In the genomic region with DNA sequence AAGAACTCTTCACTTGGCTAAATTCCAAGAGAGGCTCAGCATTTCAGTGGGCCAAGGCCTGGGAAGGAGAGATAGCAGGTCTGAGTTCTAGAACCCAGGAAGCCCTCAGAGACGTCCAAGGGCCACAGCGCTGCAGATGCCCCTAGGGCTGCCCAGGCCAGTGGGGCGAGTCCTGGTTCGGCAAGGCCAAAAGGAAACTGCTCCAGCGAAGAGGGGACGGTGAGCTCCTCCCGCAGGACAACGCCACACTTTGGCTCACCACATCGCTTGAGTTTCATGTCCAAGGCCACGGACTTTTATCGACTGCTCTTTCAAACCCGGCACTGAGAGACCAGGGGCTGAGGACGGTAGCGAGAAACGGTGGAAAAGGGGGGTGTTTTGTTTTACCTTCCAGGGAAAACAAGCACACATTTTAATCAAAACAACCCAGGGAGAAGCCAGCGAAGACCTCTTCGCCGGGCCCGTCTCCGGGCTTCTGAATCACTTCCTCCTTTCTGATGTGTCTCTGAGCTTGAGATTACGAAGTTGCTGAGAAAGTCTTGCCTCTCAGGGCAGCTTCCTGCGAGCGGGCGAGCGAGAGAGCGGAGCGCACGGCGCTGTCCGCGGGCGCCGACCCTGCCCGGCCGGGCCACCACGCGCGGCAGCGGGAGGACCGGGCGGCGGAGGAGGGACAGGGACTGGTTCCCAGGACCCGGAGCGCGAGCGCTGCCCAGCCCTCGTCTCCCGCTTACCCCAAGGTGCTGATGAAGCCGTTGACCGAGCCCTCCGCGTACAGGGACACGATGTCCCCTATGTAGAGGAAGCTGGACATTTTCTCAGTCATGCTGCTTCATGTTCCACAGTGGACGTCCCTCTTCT, we compare ENCODE assay signal across 8 cellular contexts. TPM values are rescaled to one million over a fixed set of nuclear protein-coding genes. Genes with fewer than 3 reads are reported as not detected.
DNase-seq lines count a peak whose midpoint lies in the region; ATAC-seq and TF ChIP-seq lines count a peak whose summit lies in the region.

No MANE protein-coding gene starts in this region.

- peak overlapping the region; percentile 80 to 96 (median 87) for H3K27ac ChIP-seq in BLaER1 treated with 17β-estradiol and CSF1 and Interleukin-3, amounts not matched to agents 10 nM and 100 nM
- peak overlapping the region; percentile 75 for H3K27ac ChIP-seq in muscle layer of colon (ENCODE audit: low read depth, low read length)

- H3K4me2 ChIP-seq in BLaER1 treated with 17β-estradiol and CSF1 and Interleukin-3, amounts not matched to agents 10 nM and 100 nM = peak overlapping the region; percentile 66 to 99 (median 92)

- peak overlapping the region; percentile 78 to 93 (median 89) for H3K9ac ChIP-seq in BLaER1 treated with 17β-estradiol and CSF1 and Interleukin-3, amounts not matched to agents 10 nM and 100 nM
- peak overlapping the region; percentile 92 for H3K9ac ChIP-seq in muscle layer of colon (ENCODE audit: low read length)

- ATAC-seq in HG03342 (IDR thresholded peaks at IDR 0.05; ENCODE audit: unreplicated experiment) = peak; percentile 46

- H3K9me3 ChIP-seq in BLaER1 treated with 17β-estradiol and CSF1 and Interleukin-3, amounts not matched to agents 10 nM and 100 nM (replicated peaks in 1 of 11) = no peaks in the 10 kb centered on the region
- no peaks in the 10 kb centered on the region for H3K9me3 ChIP-seq in muscle layer of colon (ENCODE audit: low read length)

- peaks cover 0 to 4% (median 0%) of the 10 kb centered on the region in 11 experiments; a peak in 3 of 22 replicates for H3K27me3 ChIP-seq in BLaER1 treated with 17β-estradiol and CSF1 and Interleukin-3, amounts not matched to agents 10 nM and 100 nM
- H3K27me3 ChIP-seq in muscle layer of colon (ENCODE audit: control insufficient read depth in 1 of 2, insufficient read depth in 2 of 2, low read length in 2 of 2) = no peaks in the 10 kb centered on the region

- peaks cover 12 to 47% (median 18%) of the 10 kb centered on the region in 10 experiments for H3K4me1 ChIP-seq in BLaER1 treated with 17β-estradiol and CSF1 and Interleukin-3, amounts not matched to agents 10 nM and 100 nM
- H3K4me1 ChIP-seq in muscle layer of colon (ENCODE audit: insufficient read depth, low read length) = peaks cover 28% of the 10 kb centered on the region

- peaks cover 0 to 41% (median 7%) of the 10 kb centered on the region in 11 experiments; a peak in 9 of 22 replicates for H4K20me1 ChIP-seq in BLaER1 treated with 17β-estradiol and CSF1 and Interleukin-3, amounts not matched to agents 10 nM and 100 nM

- peak; percentile 83 for TF ChIP-seq POLR2A in GM19099 (IDR thresholded peaks at IDR 0.05; ENCODE audit: extremely low read depth, insufficient read length, low read depth)

- DNase-seq in NOMO-1 treated with dmso at 0.1 percent for 144 hours (lab: John Stamatoyannopoulos, UW; ENCODE audit: unreplicated experiment) (peak; percentile 75), activated T-cell treated with anti-CD3 and anti-CD28 coated beads for 24 hours (ENCODE audit: low read depth) (peak; percentile 52), epithelial cell of proximal tubule (ENCODE audit: low read depth) (no peak)
- peak; percentile 17 for DNase-seq in stimulated activated CD8-positive, alpha-beta memory T cell treated with anti-CD3 and anti-CD28 coated beads, Interleukin-7, amount 100 ng/mL, for 24 hours (ENCODE audit: low read depth)

- no peak for TF ChIP-seq CTCF in epithelial cell of proximal tubule (conservative IDR thresholded peaks at IDR 0.05; ENCODE audit: low read depth, low read length)

- peak overlapping the region; percentile 75 to 97 (median 91) for H3K4me3 ChIP-seq in BLaER1 treated with 17β-estradiol and CSF1 and Interleukin-3, amounts not matched to agents 10 nM and 100 nM
- H3K4me3 ChIP-seq in epithelial cell of proximal tubule (ENCODE audit: low read depth, low read length) = peak overlapping the region; percentile 68
- peak overlapping the region; percentile 69 to 90 for H3K4me3 ChIP-seq in muscle layer of colon (ENCODE audit: low read depth in 1 of 2, low read length in 2 of 2)

- H3K36me3 ChIP-seq in BLaER1 treated with 17β-estradiol and CSF1 and Interleukin-3, amounts not matched to agents 10 nM and 100 nM = no peaks in the 10 kb centered on the region
- H3K36me3 ChIP-seq in muscle layer of colon (ENCODE audit: insufficient read depth, low read length) = no peaks in the 10 kb centered on the region

RNA-seq across cellular contexts. Expression of gene ITPR2, which starts 0.8 kb away (rescaled TPM):
- 13.5 and 13.7 TPM in 2 replicates for total RNA-seq in epithelial cell of proximal tubule
